ENCODE assay signal across 22 cellular contexts in the genomic region with DNA sequence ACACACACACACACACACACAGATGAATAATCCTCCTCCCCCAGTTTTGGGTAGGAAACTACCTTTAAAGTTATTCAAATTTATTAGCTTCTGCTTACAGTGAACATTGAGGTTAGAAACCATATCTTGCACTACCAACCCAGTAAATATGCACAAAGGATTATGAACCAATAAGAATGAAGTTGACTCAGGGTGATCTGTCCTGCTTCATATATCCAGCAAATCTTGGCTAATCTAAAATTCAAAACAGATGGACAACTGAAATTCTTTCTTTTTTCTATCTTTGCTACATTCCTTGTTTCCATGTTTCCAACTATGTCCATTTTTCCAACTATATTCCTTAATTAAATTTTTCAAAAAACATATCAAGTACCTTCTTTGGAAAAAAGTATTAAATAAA.
DNase-seq lines count a peak whose midpoint lies in the region; TF ChIP-seq lines count a peak whose summit lies in the region.
"Had no signal": no experiment of that assay in that cellular context is flagged by ENCODE, and none has a peak within 500 bp of the region (broad histone marks: within the 10 kb centered on the region; RNA-seq: fewer than 3 reads in every experiment).

No MANE protein-coding gene starts in this region.

- H3K4me2 ChIP-seq in mesenchymal stem cell (ENCODE audit: low read length, poor library complexity, severe bottlenecking): no peak overlapping the region

- no peak overlapping the region for H3K18ac ChIP-seq in mesenchymal stem cell (ENCODE audit: low read depth in 1 of 2, low read length in 2 of 2)

- no peak overlapping the region for H3K14ac ChIP-seq in mesenchymal stem cell (ENCODE audit: low read length in 2 of 2)

- no peaks in the 10 kb centered on the region for H3K4me1 ChIP-seq in mesenchymal stem cell (ENCODE audit: control insufficient read depth, insufficient read depth, low read depth, low read length)
- H3K4me1 ChIP-seq: esophagus squamous epithelium, SJSA1 had no signal

- TF ChIP-seq CTCF in astrocyte of the spinal cord (IDR thresholded peaks at IDR 0.05; ENCODE audit: low read depth, low read length): no peak

- no peaks in the 10 kb centered on the region for H3K79me1 ChIP-seq in mesenchymal stem cell (replicated peaks; ENCODE audit: low read length, poor library complexity, severe bottlenecking)

- H2BK5ac ChIP-seq in mesenchymal stem cell (ENCODE audit: low read depth, low read length, poor library complexity, severe bottlenecking): no peak overlapping the region

- no peak overlapping the region for H2BK12ac ChIP-seq in mesenchymal stem cell (ENCODE audit: low read length in 2 of 2)

- H3K23ac ChIP-seq in mesenchymal stem cell (ENCODE audit: low read length in 2 of 2): no peak overlapping the region

- no peaks in the 10 kb centered on the region for H3K36me3 ChIP-seq in mesenchymal stem cell (ENCODE audit: control insufficient read depth in 1 of 2, insufficient read depth in 2 of 2, low read depth in 1 of 2, low read length in 2 of 2)
- H3K36me3 ChIP-seq: esophagus squamous epithelium, neutrophil, SJSA1 had no signal

- in situ Hi-C loops in astrocyte of the spinal cord (cut with HindIII; ENCODE audit: low sequenced_read_pairs): no loop called here

- DNase-seq in AG08396 (ENCODE audit: low spot score): peak; percentile 33
- DNase-seq in HCEC 1CT: peak; percentile 81
- peak; percentile 29 for DNase-seq in astrocyte of the spinal cord (ENCODE audit: low read depth, low spot score)
- DNase-seq in mesenchymal stem cell: no peak
- DNase-seq in activated gamma-delta T cell treated with Interleukin-2 at 50 U/mL for 16 hours: no peak
- DNase-seq in amygdala (lab: John Stamatoyannopoulos, UW): no peak
- no peak for DNase-seq in NCI-H1092 treated with DMSO at 0.1 percent for 48 hours (lab: John Stamatoyannopoulos, UW)
- no peak for DNase-seq in NCI-H146 treated with DMSO at 0.1 percent for 48 hours (lab: John Stamatoyannopoulos, UW; ENCODE audit: unreplicated experiment)
- DNase-seq: activated CD4-positive, alpha-beta T cell treated with anti-CD3 and anti-CD28 coated beads for 1 hour; activated CD8-positive, alpha-beta T cell treated with anti-CD3 and anti-CD28 coated beads, Interleukin-2, amount 10 ng/mL, durations not matched to agents 7 days and 5 days; effector memory CD8-positive, alpha-beta T cell; esophagus squamous epithelium; GOT3; head of caudate nucleus; left colon; NCI-H1694; NCI-H2171 treated with DMSO at 0.1 percent for 48 hours; NCI-H524 treated with DMSO at 0.1 percent for 48 hours; trophoblast cell had no signal

- H3K9me3 ChIP-seq in mesenchymal stem cell (ENCODE audit: control insufficient read depth, low read length): no peaks in the 10 kb centered on the region
- H3K9me3 ChIP-seq: esophagus squamous epithelium, neutrophil, SJSA1 had no signal

- H2BK15ac ChIP-seq in mesenchymal stem cell (ENCODE audit: low read depth, poor library complexity, severe bottlenecking): no peak overlapping the region

- no peak overlapping the region for H3K4ac ChIP-seq in mesenchymal stem cell (ENCODE audit: low read depth in 1 of 2, low read length in 2 of 2)

- no peak overlapping the region for H4K91ac ChIP-seq in mesenchymal stem cell (ENCODE audit: low read length)

- H3K9ac ChIP-seq in mesenchymal stem cell (ENCODE audit: low read length): peak overlapping the region; percentile 38

- H2AFZ ChIP-seq in mesenchymal stem cell (ENCODE audit: low read depth, low read length): no peak overlapping the region

- no peak overlapping the region for H4K8ac ChIP-seq in mesenchymal stem cell (ENCODE audit: low read length)

- H3K4me3 ChIP-seq in astrocyte of the spinal cord (ENCODE audit: low read depth, low read length) (no peak overlapping the region), mesenchymal stem cell (ENCODE audit: insufficient read depth in 1 of 2, low read depth in 1 of 2, low read length in 2 of 2) (no peak overlapping the region)
- H3K4me3 ChIP-seq: esophagus squamous epithelium, K562, SJSA1 had no signal

- H2AK5ac ChIP-seq in mesenchymal stem cell (ENCODE audit: low read length, severe bottlenecking): no peak overlapping the region

- H2BK120ac ChIP-seq in mesenchymal stem cell (ENCODE audit: low read depth, low read length): no peak overlapping the region

- no peaks in the 10 kb centered on the region for H3K27me3 ChIP-seq in mesenchymal stem cell (ENCODE audit: control insufficient read depth in 1 of 2, insufficient read depth in 1 of 2, low read length in 2 of 2)
- H3K27me3 ChIP-seq: esophagus squamous epithelium, neutrophil, SJSA1 had no signal

- H3K27ac ChIP-seq in mesenchymal stem cell (ENCODE audit: low read length, poor library complexity, severe bottlenecking): no peak overlapping the region
- H3K27ac ChIP-seq: esophagus squamous epithelium, neutrophil, SJSA1 had no signal

Comparison
In these comparisons a context has a peak if more than half of its experiments do, and no peak if none do; other contexts are left out.
1. DNase-seq: peak in AG08396 (single experiment), HCEC 1CT (single experiment) and astrocyte of the spinal cord (single experiment); none in mesenchymal stem cell (single experiment), activated gamma-delta T cell treated with Interleukin-2 at 50 U/mL for 16 hours (single experiment), amygdala (0 of 56), NCI-H1092 treated with DMSO at 0.1 percent for 48 hours (single experiment) and NCI-H146 treated with DMSO at 0.1 percent for 48 hours (single experiment).